ENCODE assay signal across 8 cellular contexts in the genomic region with DNA sequence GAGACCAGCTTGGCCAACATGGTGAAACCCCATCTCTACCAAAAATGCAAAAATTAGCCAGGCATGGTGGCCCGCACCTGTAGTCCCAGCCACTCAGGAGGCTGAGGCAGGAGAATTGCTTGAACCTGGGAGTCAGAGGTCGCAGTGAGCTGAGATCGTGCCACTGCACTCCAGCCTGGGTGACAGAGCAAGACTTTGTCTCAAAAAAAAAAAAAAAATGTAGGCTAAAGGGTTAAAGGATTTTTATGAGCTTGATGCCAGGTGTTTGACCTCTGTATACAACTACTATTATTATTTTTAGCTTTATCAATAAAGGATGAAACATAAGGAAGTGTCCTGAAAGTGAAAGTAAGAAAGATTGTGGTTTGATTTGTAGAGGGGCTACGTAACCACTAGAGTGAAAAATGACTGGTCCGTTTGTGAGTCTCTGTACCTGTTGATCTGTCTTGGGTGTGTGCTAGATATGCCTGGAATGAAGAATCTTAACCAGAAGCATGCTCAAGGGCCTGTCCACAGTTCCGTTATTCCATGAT.
DNase-seq lines count a peak whose midpoint lies in the region; ATAC-seq and TF ChIP-seq lines count a peak whose summit lies in the region.
"Not testable (repeated sequence)": the region's sequence is repeated elsewhere in the genome, so short reads cannot be mapped to it uniquely, and the experiment has no call there.

No MANE protein-coding gene starts in this region.

- peak overlapping the region; percentile 37 for H3K4me3 Mint-ChIP-seq in stimulated activated effector memory CD8-positive, alpha-beta T cell treated with anti-CD3 and anti-CD28 coated beads, Interleukin-12 subunit alpha, Interleukin-12 subunit beta, amount 100 ng/mL, for 72 hours

- H3K36me3 ChIP-seq in left lung: not testable (repeated sequence)

- peaks cover 0 to 14% of the 10 kb centered on the region in 2 donors for H3K4me1 ChIP-seq in left lung

- H3K27me3 ChIP-seq in left lung: not testable (repeated sequence)

- ATAC-seq in GM21390 (IDR thresholded peaks at IDR 0.05; ENCODE audit: unreplicated experiment): peak; percentile 71
- ATAC-seq in HG03175 (IDR thresholded peaks at IDR 0.05; ENCODE audit: unreplicated experiment): peak; percentile 77
- peak; percentile 31 for ATAC-seq in left lung
- ATAC-seq in stimulated activated effector memory CD8-positive, alpha-beta T cell treated with anti-CD3 and anti-CD28 coated beads, Interleukin-12 subunit alpha, Interleukin-12 subunit beta, amount 100 ng/mL, for 72 hours: peak; percentile 95

- intact Hi-C loops in left lung (cut with DNase I): not testable (repeated sequence)

- not testable (repeated sequence) for H3K27ac ChIP-seq in left lung

- TF ChIP-seq CTCF in left lung (IDR thresholded peaks at IDR 0.05): not testable (repeated sequence)

- H3K4me3 ChIP-seq in left lung: peak overlapping the region in 1 of 2 donors; percentile 13

- peaks cover 14% of the 10 kb centered on the region for H3K4me1 Mint-ChIP-seq in stimulated activated effector memory CD8-positive, alpha-beta T cell treated with anti-CD3 and anti-CD28 coated beads, Interleukin-12 subunit alpha, Interleukin-12 subunit beta, amount 100 ng/mL, for 72 hours

- H3K9me3 Mint-ChIP-seq in stimulated activated effector memory CD8-positive, alpha-beta T cell treated with anti-CD3 and anti-CD28 coated beads, Interleukin-12 subunit alpha, Interleukin-12 subunit beta, amount 100 ng/mL, for 72 hours: not testable (repeated sequence)

- H3K27ac Mint-ChIP-seq in stimulated activated effector memory CD8-positive, alpha-beta T cell treated with anti-CD3 and anti-CD28 coated beads, Interleukin-12 subunit alpha, Interleukin-12 subunit beta, amount 100 ng/mL, for 72 hours: not testable (repeated sequence)

- H3K9me3 ChIP-seq in left lung: not testable (repeated sequence)

- DNase-seq in DMS53 (lab: John Stamatoyannopoulos, UW) (peak; percentile 28), NCI-H2029 treated with DMSO at 0.1 percent for 48 hours (lab: John Stamatoyannopoulos, UW) (peak; percentile 77)
- peak; percentile 16 for DNase-seq in activated CD4-positive, alpha-beta T cell treated with anti-CD3 and anti-CD28 coated beads for 48 hours
- peak; percentile 65 for DNase-seq in central memory CD4-positive, alpha-beta T cell
- DNase-seq in left lung; stimulated activated effector memory CD8-positive, alpha-beta T cell treated with anti-CD3 and anti-CD28 coated beads, Interleukin-12 subunit alpha, Interleukin-12 subunit beta, amount 100 ng/mL, for 72 hours (ENCODE audit: low spot score in 2 of 2): not testable (repeated sequence)

- H3K36me3 Mint-ChIP-seq in stimulated activated effector memory CD8-positive, alpha-beta T cell treated with anti-CD3 and anti-CD28 coated beads, Interleukin-12 subunit alpha, Interleukin-12 subunit beta, amount 100 ng/mL, for 72 hours: not testable (repeated sequence)

Comparison
In these comparisons a context has a peak if more than half of its experiments do, and no peak if none do; other contexts are left out.
1. ATAC-seq: peak in every context shown above with its lines; median percentile 95 in stimulated activated effector memory CD8-positive, alpha-beta T cell treated with anti-CD3 and anti-CD28 coated beads, Interleukin-12 subunit alpha, Interleukin-12 subunit beta, amount 100 ng/mL, for 72 hours; 77 in HG03175; 71 in GM21390; 31 in left lung.